In the genomic region with DNA sequence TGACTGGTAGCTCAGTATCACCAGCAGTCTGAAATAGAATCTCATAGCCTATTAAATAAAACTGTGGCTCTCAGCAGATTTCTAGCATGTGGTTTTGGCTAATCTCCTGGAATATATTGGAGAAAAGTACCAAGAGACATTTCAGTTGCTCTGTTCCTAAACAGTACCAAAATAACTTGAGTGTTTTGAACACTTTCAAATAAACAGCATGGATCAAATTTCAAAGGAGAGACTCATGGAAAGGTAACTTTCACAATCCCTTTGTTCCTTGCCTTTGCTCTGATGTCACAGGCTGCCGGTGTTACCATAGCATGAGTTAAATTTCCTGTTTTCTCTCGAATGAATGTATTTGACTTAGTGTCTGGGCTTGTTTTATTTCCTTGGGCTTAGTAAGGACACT, we compare ENCODE assay signal across 7 cellular contexts. TPM values are rescaled to one million over a fixed set of nuclear protein-coding genes. Genes with fewer than 3 reads are reported as not detected.
DNase-seq lines count a peak whose midpoint lies in the region; ATAC-seq and TF ChIP-seq lines count a peak whose summit lies in the region.

No MANE protein-coding gene starts in this region.

- peak; percentile 40 for ATAC-seq in RWPE2 (ENCODE audit: low read depth)
- no peak for ATAC-seq in stimulated activated naive CD8-positive, alpha-beta T cell treated with anti-CD3 and anti-CD28 coated beads, Interleukin-15, amount 100 ng/mL, for 72 hours

- no peaks in the 10 kb centered on the region for H4K20me1 ChIP-seq in fibroblast of lung (ENCODE audit: control insufficient read depth, extremely low read depth, insufficient read depth, low read length)

- peak; percentile 80 for DNase-seq in HPDE6-E6E7 (ENCODE audit: extremely low spot score)
- no peak for DNase-seq in RWPE2 (ENCODE audit: low spot score)
- DNase-seq in fibroblast of lung (ENCODE audit: low read depth in 2 of 2): peak; percentile 48 to 57
- no peak for DNase-seq in stimulated activated naive CD8-positive, alpha-beta T cell treated with anti-CD3 and anti-CD28 coated beads, Interleukin-15, amount 100 ng/mL, for 72 hours
- DNase-seq in activated CD4-positive, alpha-beta memory T cell treated with anti-CD3 and anti-CD28 coated beads, Interleukin-2, amount 10 ng/mL, durations not matched to agents 7 days and 5 days: no peak
- DNase-seq in effector memory CD4-positive, alpha-beta T cell: no peak
- no peak for DNase-seq in HUDEP-2 (lab: John Stamatoyannopoulos, UW; ENCODE audit: unreplicated experiment in 76 of 76)

- peak overlapping the region; percentile 10 to 26 for H3K4me3 Mint-ChIP-seq in stimulated activated naive CD8-positive, alpha-beta T cell treated with anti-CD3 and anti-CD28 coated beads, Interleukin-15, amount 100 ng/mL, for 72 hours
- H3K4me3 Mint-ChIP-seq in activated CD4-positive, alpha-beta memory T cell treated with anti-CD3 and anti-CD28 coated beads, Interleukin-2, amount 10 ng/mL, durations not matched to agents 7 days and 5 days: no peak overlapping the region

- H3K79me2 ChIP-seq in fibroblast of lung (ENCODE audit: control insufficient read depth, insufficient read depth, low read length): no peaks in the 10 kb centered on the region

- TF ChIP-seq CTCF in RWPE2 (IDR thresholded peaks at IDR 0.05; ENCODE audit: poor library complexity, severe bottlenecking): no peak
- no peak for TF ChIP-seq CTCF in fibroblast of lung (conservative IDR thresholded peaks at IDR 0.05 in 1 of 2, IDR thresholded peaks at IDR 0.05 in 1 of 2; ENCODE audit: low read depth in 1 of 2, low read length in 2 of 2)

- H3K9me3 Mint-ChIP-seq in stimulated activated naive CD8-positive, alpha-beta T cell treated with anti-CD3 and anti-CD28 coated beads, Interleukin-15, amount 100 ng/mL, for 72 hours: no peaks in the 10 kb centered on the region
- no peaks in the 10 kb centered on the region for H3K9me3 Mint-ChIP-seq in activated CD4-positive, alpha-beta memory T cell treated with anti-CD3 and anti-CD28 coated beads, Interleukin-2, amount 10 ng/mL, durations not matched to agents 7 days and 5 days

- CTCF ChIA-PET in activated CD4-positive, alpha-beta memory T cell treated with anti-CD3 and anti-CD28 coated beads, Interleukin-2, amount 10 ng/mL, durations not matched to agents 7 days and 5 days (lab: Charles Lee): interaction anchor here (1.0 kb wide), 2 partner anchors 43 to 80 kb away, joined by 3 to 5 read pairs; no protein-coding TSS in a partner anchor

- POLR2A ChIA-PET in activated CD4-positive, alpha-beta memory T cell treated with anti-CD3 and anti-CD28 coated beads, Interleukin-2, amount 10 ng/mL, durations not matched to agents 7 days and 5 days (lab: Charles Lee): interaction anchor here (1.1 to 1.4 kb wide), 3 partner anchors 23 to 73 kb away, joined by 3 to 4 read pairs (median 3); a partner anchor contains a TSS

- no peaks in the 10 kb centered on the region for H3K27me3 ChIP-seq in RWPE2 (ENCODE audit: insufficient read depth, poor library complexity, severe bottlenecking)
- no peaks in the 10 kb centered on the region for H3K27me3 ChIP-seq in fibroblast of lung (ENCODE audit: control insufficient read depth, insufficient read depth, low read length)
- H3K27me3 ChIP-seq in effector memory CD4-positive, alpha-beta T cell (replicated peaks; ENCODE audit: control insufficient read depth, insufficient read depth, low read length, poor library complexity, severe bottlenecking): no peaks in the 10 kb centered on the region

- H3K4me1 ChIP-seq in RWPE2 (ENCODE audit: insufficient read depth, poor library complexity, severe bottlenecking): peaks cover 30% of the 10 kb centered on the region
- H3K4me1 ChIP-seq in fibroblast of lung (ENCODE audit: control insufficient read depth, extremely low read depth, insufficient read depth, low read length): peaks cover 13% of the 10 kb centered on the region
- peaks cover 13% of the 10 kb centered on the region for H3K4me1 ChIP-seq in effector memory CD4-positive, alpha-beta T cell (ENCODE audit: control insufficient read depth, insufficient read depth, low read length, poor library complexity, severe bottlenecking)

- no peak overlapping the region for H3K9ac ChIP-seq in fibroblast of lung (ENCODE audit: insufficient read depth, low read length)

- no peaks in the 10 kb centered on the region for H3K36me3 ChIP-seq in RWPE2 (ENCODE audit: low read depth)
- no peaks in the 10 kb centered on the region for H3K36me3 ChIP-seq in fibroblast of lung (ENCODE audit: control insufficient read depth, insufficient read depth, low read length)
- no peaks in the 10 kb centered on the region for H3K36me3 ChIP-seq in effector memory CD4-positive, alpha-beta T cell (ENCODE audit: control insufficient read depth, insufficient read depth, low read length)

- H3K4me3 ChIP-seq in RWPE2 (ENCODE audit: severe bottlenecking): no peak overlapping the region
- no peak overlapping the region for H3K4me3 ChIP-seq in fibroblast of lung (replicated peaks in 1 of 4; ENCODE audit: control extremely low read depth in 1 of 4, insufficient read depth in 1 of 4, low read depth in 3 of 4, low read length in 4 of 4)
- no peak overlapping the region for H3K4me3 ChIP-seq in effector memory CD4-positive, alpha-beta T cell (ENCODE audit: insufficient read depth, low read depth, low read length, poor library complexity, severe bottlenecking)

- peak overlapping the region; percentile 71 for H3K27ac ChIP-seq in RWPE2 (ENCODE audit: poor library complexity, severe bottlenecking)
- H3K27ac ChIP-seq in fibroblast of lung (ENCODE audit: insufficient read depth, low read length): peak overlapping the region; percentile 53
- no peak overlapping the region for H3K27ac ChIP-seq in effector memory CD4-positive, alpha-beta T cell (ENCODE audit: insufficient read depth, low read length, poor library complexity, severe bottlenecking)

- H3K27me3 Mint-ChIP-seq in stimulated activated naive CD8-positive, alpha-beta T cell treated with anti-CD3 and anti-CD28 coated beads, Interleukin-15, amount 100 ng/mL, for 72 hours: peaks cover 16% of the 10 kb centered on the region
- peaks cover 11% of the 10 kb centered on the region for H3K27me3 Mint-ChIP-seq in activated CD4-positive, alpha-beta memory T cell treated with anti-CD3 and anti-CD28 coated beads, Interleukin-2, amount 10 ng/mL, durations not matched to agents 7 days and 5 days

- peak overlapping the region in 1 of 2 donors; percentile 47 for H3K27ac Mint-ChIP-seq in stimulated activated naive CD8-positive, alpha-beta T cell treated with anti-CD3 and anti-CD28 coated beads, Interleukin-15, amount 100 ng/mL, for 72 hours
- no peak overlapping the region for H3K27ac Mint-ChIP-seq in activated CD4-positive, alpha-beta memory T cell treated with anti-CD3 and anti-CD28 coated beads, Interleukin-2, amount 10 ng/mL, durations not matched to agents 7 days and 5 days

- peaks cover 2% of the 10 kb centered on the region for H3K36me3 Mint-ChIP-seq in activated CD4-positive, alpha-beta memory T cell treated with anti-CD3 and anti-CD28 coated beads, Interleukin-2, amount 10 ng/mL, durations not matched to agents 7 days and 5 days (ENCODE audit: low read depth)

- H3K4me2 ChIP-seq in fibroblast of lung (ENCODE audit: extremely low read depth, insufficient read depth, low read length): peak overlapping the region; percentile 15

- H2AFZ ChIP-seq in fibroblast of lung (ENCODE audit: low read length): peak overlapping the region; percentile 0

- peaks cover 45% of the 10 kb centered on the region for H3K4me1 Mint-ChIP-seq in stimulated activated naive CD8-positive, alpha-beta T cell treated with anti-CD3 and anti-CD28 coated beads, Interleukin-15, amount 100 ng/mL, for 72 hours
- H3K4me1 Mint-ChIP-seq in activated CD4-positive, alpha-beta memory T cell treated with anti-CD3 and anti-CD28 coated beads, Interleukin-2, amount 10 ng/mL, durations not matched to agents 7 days and 5 days: peaks cover 32% of the 10 kb centered on the region

- H3K9me3 ChIP-seq in RWPE2 (ENCODE audit: severe bottlenecking): no peaks in the 10 kb centered on the region
- H3K9me3 ChIP-seq in fibroblast of lung (ENCODE audit: control insufficient read depth, insufficient read depth, low read depth, low read length): no peaks in the 10 kb centered on the region
- no peaks in the 10 kb centered on the region for H3K9me3 ChIP-seq in effector memory CD4-positive, alpha-beta T cell (ENCODE audit: control insufficient read depth, low read length)

RNA-seq across cellular contexts. Expression of a gene that starts 3.4 kb away (rescaled TPM):
- total RNA-seq in fibroblast of lung: 2.3 and 8.4 TPM in 2 replicates
- polyA plus RNA-seq in fibroblast of lung: 1.9 and 3.2 TPM in 2 replicates
- 1.5 and 3.3 TPM in 2 replicates for polyA plus RNA-seq in fibroblast of lung (2012)
- polyA minus RNA-seq in fibroblast of lung (ENCODE audit: low replicate concordance): 2.8 and 5.8 TPM in 2 replicates
- total RNA-seq in activated CD4-positive, alpha-beta memory T cell treated with anti-CD3 and anti-CD28 coated beads, Interleukin-2, amount 10 ng/mL, durations not matched to agents 7 days and 5 days: 1 to 10 TPM; 6.8 to 7.7 TPM

RNA-seq across cellular contexts. Expression of a gene that starts 23.0 kb away (rescaled TPM):
- 12.7 and 20.8 TPM in 2 replicates for total RNA-seq in fibroblast of lung
- polyA plus RNA-seq in fibroblast of lung: 14.2 and 15.6 TPM in 2 replicates
- polyA plus RNA-seq in fibroblast of lung (2012): 9.8 and 10.0 TPM in 2 replicates
- 8.0 and 12.2 TPM in 2 replicates for polyA minus RNA-seq in fibroblast of lung (ENCODE audit: low replicate concordance)
- total RNA-seq in activated CD4-positive, alpha-beta memory T cell treated with anti-CD3 and anti-CD28 coated beads, Interleukin-2, amount 10 ng/mL, durations not matched to agents 7 days and 5 days: 10 to 100 TPM; 15.7 to 16.4 TPM

RNA-seq across cellular contexts. Expression of a gene that starts 51.3 kb away (rescaled TPM):
- 63.7 and 67.9 TPM in 2 replicates for total RNA-seq in fibroblast of lung
- 88.9 and 89.8 TPM in 2 replicates for polyA plus RNA-seq in fibroblast of lung
- polyA plus RNA-seq in fibroblast of lung (2012): 144 and 146 TPM in 2 replicates
- polyA minus RNA-seq in fibroblast of lung (ENCODE audit: low replicate concordance): 38.3 and 104 TPM in 2 replicates
- total RNA-seq in activated CD4-positive, alpha-beta memory T cell treated with anti-CD3 and anti-CD28 coated beads, Interleukin-2, amount 10 ng/mL, durations not matched to agents 7 days and 5 days: 10 to 100 TPM; 73.3 to 77.3 TPM

Comparison
In these comparisons a context has a peak if more than half of its experiments do, and no peak if none do; other contexts are left out.
1. DNase-seq: peak in HPDE6-E6E7 (single experiment) and fibroblast of lung (2 of 2); none in RWPE2 (single experiment), stimulated activated naive CD8-positive, alpha-beta T cell treated with anti-CD3 and anti-CD28 coated beads, Interleukin-15, amount 100 ng/mL, for 72 hours (0 of 2), activated CD4-positive, alpha-beta memory T cell treated with anti-CD3 and anti-CD28 coated beads, Interleukin-2, amount 10 ng/mL, durations not matched to agents 7 days and 5 days (single experiment), effector memory CD4-positive, alpha-beta T cell (0 of 3) and HUDEP-2 (0 of 76).